8 cellular contexts compared by ENCODE assay signal in genomic region chr9:126613656-126614055, GRCh38. TPM values are rescaled to one million over a fixed set of nuclear protein-coding genes. Genes with fewer than 3 reads are reported as not detected.
DNase-seq lines count a peak whose midpoint lies in the region; ATAC-seq and TF ChIP-seq lines count a peak whose summit lies in the region.

TSS of gene LMX1B (plus strand) at chr9:126613928. CDS start at chr9:126614450, 522 bp downstream.

- peaks cover 50% of the 10 kb centered on the region for H3K79me2 ChIP-seq in mammary epithelial cell (ENCODE audit: insufficient read depth, low read length)

- CTCF ChIA-PET in CD4-positive, alpha-beta T cell (lab: Charles Lee), result no interaction called here
- CTCF ChIA-PET in mammary epithelial cell (lab: Charles Lee; ENCODE audit: low non-redundant PET), result no interaction called here

- H3K27me3 Mint-ChIP-seq in CD4-positive, alpha-beta T cell, result peaks cover 75% of the 10 kb centered on the region

- H3K9me3 Mint-ChIP-seq in CD4-positive, alpha-beta T cell, result no peaks in the 10 kb centered on the region

- no peak for ATAC-seq in CD4-positive, alpha-beta T cell (ENCODE audit: poor library complexity)
- ATAC-seq in lower lobe of right lung (no peak), HG03565 (IDR thresholded peaks at IDR 0.05; ENCODE audit: unreplicated experiment) (no peak)

- H3K4me1 ChIP-seq in mammary epithelial cell (ENCODE audit: insufficient read depth, low read length) (peaks cover 35% of the 10 kb centered on the region), lower lobe of right lung (peaks cover 41% of the 10 kb centered on the region)

- peak within 1 kb of the TSS; percentile 79 for H3K4me3 Mint-ChIP-seq in CD4-positive, alpha-beta T cell

- peak within 1 kb of the TSS; percentile 31 for H3K9ac ChIP-seq in mammary epithelial cell (ENCODE audit: insufficient read depth, low read length)

- no peak within 1 kb of the TSS for H3K27ac Mint-ChIP-seq in CD4-positive, alpha-beta T cell

- intact Hi-C loops in CD4-positive, alpha-beta T cell (cut with DNase I, micrococcal nuclease), result loop anchor here in 1 of 2 experiments (5.0 to 10.0 kb wide), 2 partner anchors 81 to 169 kb away; no protein-coding TSS in a partner anchor
- intact Hi-C loops in mammary epithelial cell (cut with micrococcal nuclease), result loop anchor here (2.0 to 5.0 kb wide), 2 partner anchors 111 to 167 kb away; no protein-coding TSS in a partner anchor
- intact Hi-C loops in lower lobe of right lung (cut with DNase I), result no loop called here

- no peaks in the 10 kb centered on the region for H3K9me3 ChIP-seq in CD4-positive, alpha-beta T cell (ENCODE audit: control insufficient read depth, low read length)
- H3K9me3 ChIP-seq in mammary epithelial cell (replicated peaks; ENCODE audit: insufficient read depth, low read length) (no peaks in the 10 kb centered on the region), lower lobe of right lung (no peaks in the 10 kb centered on the region)

- POLR2A ChIA-PET in CD4-positive, alpha-beta T cell (lab: Charles Lee), result no interaction called here

- H3K4me1 Mint-ChIP-seq in CD4-positive, alpha-beta T cell (ENCODE audit: low read depth), result peaks cover 28% of the 10 kb centered on the region

- H3K4me3 ChIP-seq in mammary epithelial cell (replicated peaks in 1 of 3; ENCODE audit: insufficient read depth in 1 of 3, low read depth in 2 of 3, low read length in 3 of 3), result peak within 1 kb of the TSS; percentile 66 to 81 (median 78)
- H3K4me3 ChIP-seq in lower lobe of right lung, result peak within 1 kb of the TSS; percentile 35

- no TSS peak for BruUV-seq in mammary epithelial cell (replicated peaks; lab: Mats Ljungman, UMichigan)

- H3K36me3 Mint-ChIP-seq in CD4-positive, alpha-beta T cell (ENCODE audit: low read depth), result no peaks in the 10 kb centered on the region

- no peaks in the 10 kb centered on the region for H3K36me3 ChIP-seq in mammary epithelial cell (ENCODE audit: insufficient read depth, low read length)
- H3K36me3 ChIP-seq in lower lobe of right lung, result no peaks in the 10 kb centered on the region

- H4K20me1 ChIP-seq in mammary epithelial cell (ENCODE audit: insufficient read depth, low read length), result no peaks in the 10 kb centered on the region

- no peak within 1 kb of the TSS for H3K27ac ChIP-seq in CD4-positive, alpha-beta T cell (ENCODE audit: low read depth, low read length)
- H3K27ac ChIP-seq in mammary epithelial cell (ENCODE audit: insufficient read depth, low read depth, low read length), result peak within 1 kb of the TSS; percentile 20
- H3K27ac ChIP-seq in lower lobe of right lung, result no peak within 1 kb of the TSS

- no peak for DNase-seq in CD4-positive, alpha-beta T cell
- peak; percentile 81 for DNase-seq in HuH-7.5 (ENCODE audit: low spot score)
- peak; percentile 72 for DNase-seq in mammary epithelial cell
- no peak for DNase-seq in lower lobe of right lung
- no peak for DNase-seq in putamen (ENCODE audit: low spot score)
- DNase-seq in T1000 (lab: John Stamatoyannopoulos, UW), result no peak
- DNase-seq in NCI-H1092 treated with DMSO at 0.1 percent for 48 hours (lab: John Stamatoyannopoulos, UW), result no peak

- no peak for TF ChIP-seq CTCF in CD4-positive, alpha-beta T cell (IDR thresholded peaks at IDR 0.05)
- TF ChIP-seq CTCF in mammary epithelial cell (conservative IDR thresholded peaks at IDR 0.05 in 1 of 2, IDR thresholded peaks at IDR 0.05 in 1 of 2; ENCODE audit: extremely low read depth in 1 of 2, insufficient read depth in 1 of 2, low read depth in 1 of 2, low read length in 2 of 2), result no peak
- no peak for TF ChIP-seq CTCF in lower lobe of right lung (IDR thresholded peaks at IDR 0.05)

- peak within 1 kb of the TSS; percentile 99 for H3K4me2 ChIP-seq in mammary epithelial cell (ENCODE audit: insufficient read depth, low read depth, low read length)

- in situ Hi-C loops in mammary epithelial cell (cut with MboI; ENCODE audit: low sequenced_read_pairs in 2 of 2), result loop anchor here in 1 of 2 donors (5.0 kb wide), 1 partner anchor 79 kb away; no protein-coding TSS in a partner anchor

- peak within 1 kb of the TSS; percentile 88 for H2AFZ ChIP-seq in mammary epithelial cell (ENCODE audit: low read depth, low read length)

- peaks cover 86% of the 10 kb centered on the region for H3K27me3 ChIP-seq in CD4-positive, alpha-beta T cell (ENCODE audit: control insufficient read depth, insufficient read depth, low read length)
- H3K27me3 ChIP-seq in mammary epithelial cell (ENCODE audit: insufficient read depth, low read length), result no peaks in the 10 kb centered on the region
- H3K27me3 ChIP-seq in lower lobe of right lung (ENCODE audit: low read depth), result peaks cover 91% of the 10 kb centered on the region

- dilution Hi-C loops in mammary epithelial cell (cut with HindIII; ENCODE audit: low sequenced_read_pairs), result loop anchor here (25.0 kb wide), 1 partner anchor 174 kb away; no protein-coding TSS in a partner anchor

- no CpG with 5 or more reads among the region's 59 CpGs for WGBS in mammary epithelial cell (ENCODE audit: low coverage, missing lambda C conversion rate)

RNA-seq across cellular contexts. Expression of gene LMX1B, which starts in this region (rescaled TPM):
- total RNA-seq in CD4-positive, alpha-beta T cell, result not detected
- total RNA-seq in mammary epithelial cell (10 to 100 TPM; 11.2 to 19.2 TPM), lower lobe of right lung (0.21 TPM)
- polyA plus RNA-seq in mammary epithelial cell, result 5.3 TPM
- polyA minus RNA-seq in mammary epithelial cell, result 9.3 TPM

Comparison
In these comparisons a context has a peak if more than half of its experiments do, and no peak if none do; other contexts are left out.
1. RNA of gene LMX1B (total RNA-seq): 11.2 to 19.2 TPM in mammary epithelial cell; 0.21 TPM in lower lobe of right lung (single experiment) and not detected in CD4-positive, alpha-beta T cell; every median in the first group is over 10 times any median in the second.
2. DNase-seq: peak in HuH-7.5 (single experiment) and mammary epithelial cell (single experiment); none in CD4-positive, alpha-beta T cell (0 of 10), lower lobe of right lung (single experiment), putamen (single experiment), T1000 (single experiment) and NCI-H1092 treated with DMSO at 0.1 percent for 48 hours (single experiment).